In the genomic region with DNA sequence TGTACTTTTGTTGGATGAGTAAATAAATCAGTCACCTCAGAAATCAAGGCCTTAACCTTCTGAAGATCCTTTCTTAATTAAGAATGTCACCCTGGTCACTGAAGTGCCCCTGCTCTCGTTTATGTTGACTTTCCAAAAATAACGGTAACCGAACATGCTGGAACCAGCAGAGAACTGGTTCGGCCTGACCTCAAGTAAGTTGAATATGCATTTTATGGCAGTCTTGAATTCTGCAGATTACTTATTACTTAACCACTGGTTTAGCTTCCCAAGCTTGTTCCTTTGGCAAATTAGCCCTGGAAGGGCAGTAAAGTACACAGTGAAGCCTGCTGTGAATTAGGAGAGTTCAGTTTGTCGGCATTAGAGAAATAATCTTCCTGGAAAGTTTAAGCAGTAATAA, we compare ENCODE assay signal across 17 cellular contexts. TPM values are rescaled to one million over a fixed set of nuclear protein-coding genes. Genes with fewer than 3 reads are reported as not detected.
A peak's percentile ranks its signal among the peaks of the same experiment; 100 is the strongest.
DNase-seq lines count a peak whose midpoint lies in the region; ATAC-seq and TF ChIP-seq lines count a peak whose summit lies in the region.
"Had no signal": no experiment of that assay in that cellular context is flagged by ENCODE, and none has a peak within 500 bp of the region (broad histone marks: within the 10 kb centered on the region; RNA-seq: fewer than 3 reads in every experiment).

No MANE protein-coding gene starts in this region.

- H3K4me3 Mint-ChIP-seq in stimulated activated naive CD8-positive, alpha-beta T cell treated with anti-CD3 and anti-CD28 coated beads, Interleukin-15, Interleukin-2, amounts not matched to agents 100 ng/mL and 50 ng/mL, for 24 hours, result peak overlapping the region; percentile 47
- peak overlapping the region; percentile 66 for H3K4me3 Mint-ChIP-seq in activated naive CD8-positive, alpha-beta T cell

- POLR2A ChIA-PET in GM10248 (lab: Yijun Ruan, JAX), result no interaction called here

- no peak for TF ChIP-seq CTCF in GM10248 (IDR thresholded peaks at IDR 0.05; ENCODE audit: control extremely low read depth, extremely low read depth, low read depth, missing control alignments)

- H3K79me1 ChIP-seq in mesenchymal stem cell (replicated peaks; ENCODE audit: low read length, poor library complexity, severe bottlenecking), result peaks cover 17% of the 10 kb centered on the region

- no peak overlapping the region for H2BK120ac ChIP-seq in mesenchymal stem cell (ENCODE audit: low read depth, low read length)

- H3K9me3 ChIP-seq in mesenchymal stem cell (ENCODE audit: control insufficient read depth, low read length), result no peaks in the 10 kb centered on the region
- H3K9me3 ChIP-seq: ascending aorta, neutrophil had no signal

- no peak overlapping the region for H3K18ac ChIP-seq in mesenchymal stem cell (ENCODE audit: low read depth in 1 of 2, low read length in 2 of 2)

- H3K4me2 ChIP-seq in mesenchymal stem cell (ENCODE audit: low read length, poor library complexity, severe bottlenecking), result no peak overlapping the region

- H2AFZ ChIP-seq in mesenchymal stem cell (ENCODE audit: low read depth, low read length), result no peak overlapping the region

- peak overlapping the region; percentile 45 for H3K27ac Mint-ChIP-seq in stimulated activated naive CD8-positive, alpha-beta T cell treated with anti-CD3 and anti-CD28 coated beads, Interleukin-15, Interleukin-2, amounts not matched to agents 100 ng/mL and 50 ng/mL, for 24 hours
- H3K27ac Mint-ChIP-seq in activated naive CD8-positive, alpha-beta T cell, result peak overlapping the region; percentile 73

- no peak overlapping the region for H3K9ac ChIP-seq in mesenchymal stem cell (ENCODE audit: low read length)

- peaks cover 57% of the 10 kb centered on the region for H3K4me1 Mint-ChIP-seq in stimulated activated naive CD8-positive, alpha-beta T cell treated with anti-CD3 and anti-CD28 coated beads, Interleukin-15, Interleukin-2, amounts not matched to agents 100 ng/mL and 50 ng/mL, for 24 hours (ENCODE audit: low read depth)
- peaks cover 73% of the 10 kb centered on the region for H3K4me1 Mint-ChIP-seq in activated naive CD8-positive, alpha-beta T cell (ENCODE audit: low read depth)

- H3K4me1 ChIP-seq in mesenchymal stem cell (ENCODE audit: control insufficient read depth, insufficient read depth, low read depth, low read length), result peaks cover 12% of the 10 kb centered on the region
- H3K4me1 ChIP-seq: ascending aorta had no signal

- CTCF ChIA-PET in GM10248 (lab: Yijun Ruan, JAX), result no interaction called here

- H4K91ac ChIP-seq in mesenchymal stem cell (ENCODE audit: low read length), result no peak overlapping the region

- no peak overlapping the region for H3K14ac ChIP-seq in mesenchymal stem cell (ENCODE audit: low read length in 2 of 2)

- H2BK12ac ChIP-seq in mesenchymal stem cell (ENCODE audit: low read length in 2 of 2), result no peak overlapping the region

- H3K23ac ChIP-seq in mesenchymal stem cell (ENCODE audit: low read length in 2 of 2), result no peak overlapping the region

- no peak overlapping the region for H2AK5ac ChIP-seq in mesenchymal stem cell (ENCODE audit: low read length, severe bottlenecking)

- peak overlapping the region; percentile 19 for H3K27ac ChIP-seq in mesenchymal stem cell (ENCODE audit: low read length, poor library complexity, severe bottlenecking)
- H3K27ac ChIP-seq: ascending aorta, neutrophil had no signal

- H3K4ac ChIP-seq in mesenchymal stem cell (ENCODE audit: low read depth in 1 of 2, low read length in 2 of 2), result no peak overlapping the region

- no peak overlapping the region for H2BK5ac ChIP-seq in mesenchymal stem cell (ENCODE audit: low read depth, low read length, poor library complexity, severe bottlenecking)

- H3K4me3 ChIP-seq in mesenchymal stem cell (ENCODE audit: insufficient read depth in 1 of 2, low read depth in 1 of 2, low read length in 2 of 2), result no peak overlapping the region
- H3K4me3 ChIP-seq: ascending aorta had no signal

- H3K36me3 Mint-ChIP-seq in stimulated activated naive CD8-positive, alpha-beta T cell treated with anti-CD3 and anti-CD28 coated beads, Interleukin-15, Interleukin-2, amounts not matched to agents 100 ng/mL and 50 ng/mL, for 24 hours (ENCODE audit: low read depth), result peaks cover 84% of the 10 kb centered on the region
- peaks cover 11% of the 10 kb centered on the region for H3K36me3 Mint-ChIP-seq in activated naive CD8-positive, alpha-beta T cell

- peaks cover 26 to 59% of the 10 kb centered on the region in 2 experiments for H3K36me3 ChIP-seq in mesenchymal stem cell (ENCODE audit: control insufficient read depth in 1 of 2, insufficient read depth in 2 of 2, low read depth in 1 of 2, low read length in 2 of 2)

- DNase-seq in stimulated activated naive CD8-positive, alpha-beta T cell treated with anti-CD3 and anti-CD28 coated beads, Interleukin-15, Interleukin-2, amounts not matched to agents 100 U/mL and 50 U/mL, for 24 hours, result no peak
- DNase-seq in mesenchymal stem cell, result no peak
- DNase-seq in stimulated activated CD4-positive, alpha-beta T cell treated with anti-CD3 and anti-CD28 coated beads, Interleukin-4, amount 100 ng/mL, for 24 hours, result no peak
- DNase-seq in GM10248 (ENCODE audit: extremely low spot score), result no peak
- DNase-seq: activated CD4-positive, CD25-positive, alpha-beta regulatory T cell treated with anti-CD3 and anti-CD28 coated beads, Interleukin-2, amount 50 U/mL, for 72 hours; EL; foreskin fibroblast; kidney glomerular epithelial cell; NCI-H1436 treated with DMSO at 0.1 percent for 48 hours; NCI-H748 treated with DMSO at 0.1 percent for 48 hours; PC-3 had no signal

- H3K27me3 ChIP-seq in mesenchymal stem cell (ENCODE audit: control insufficient read depth in 1 of 2, insufficient read depth in 1 of 2, low read length in 2 of 2), result no peaks in the 10 kb centered on the region
- H3K27me3 ChIP-seq: ascending aorta, neutrophil had no signal

- H4K8ac ChIP-seq in mesenchymal stem cell (ENCODE audit: low read length), result no peak overlapping the region

- WGBS in mesenchymal stem cell, result 89% methylated on average over 5 of the region's 5 CpGs

- no peak overlapping the region for H2BK15ac ChIP-seq in mesenchymal stem cell (ENCODE audit: low read depth, poor library complexity, severe bottlenecking)

- no peaks in the 10 kb centered on the region for H3K27me3 Mint-ChIP-seq in stimulated activated naive CD8-positive, alpha-beta T cell treated with anti-CD3 and anti-CD28 coated beads, Interleukin-15, Interleukin-2, amounts not matched to agents 100 ng/mL and 50 ng/mL, for 24 hours
- no peaks in the 10 kb centered on the region for H3K27me3 Mint-ChIP-seq in activated naive CD8-positive, alpha-beta T cell

- ATAC-seq in stimulated activated naive CD8-positive, alpha-beta T cell treated with anti-CD3 and anti-CD28 coated beads, Interleukin-15, Interleukin-2, amounts not matched to agents 100 U/mL and 50 U/mL, for 24 hours, result no peak
- no peak for ATAC-seq in HG02798 (IDR thresholded peaks at IDR 0.05; ENCODE audit: poor library complexity, unreplicated experiment)
- ATAC-seq: PC-3, sciatic nerve had no signal

- no peaks in the 10 kb centered on the region for H3K9me3 Mint-ChIP-seq in stimulated activated naive CD8-positive, alpha-beta T cell treated with anti-CD3 and anti-CD28 coated beads, Interleukin-15, Interleukin-2, amounts not matched to agents 100 ng/mL and 50 ng/mL, for 24 hours
- H3K9me3 Mint-ChIP-seq in activated naive CD8-positive, alpha-beta T cell (ENCODE audit: low read depth), result no peaks in the 10 kb centered on the region

RNA-seq across cellular contexts. Expression of a gene that starts 12.2 kb away (rescaled TPM):
- polyA plus RNA-seq in mesenchymal stem cell (2013, experiment 1 of 2), result 75.9 TPM
- 76.3 TPM for polyA plus RNA-seq in mesenchymal stem cell (2013, experiment 2 of 2)

RNA-seq across cellular contexts. Expression of a gene that starts 26.7 kb away (rescaled TPM):
- polyA plus RNA-seq in mesenchymal stem cell (2013, experiment 1 of 2), result not detected
- 0.04 TPM for polyA plus RNA-seq in mesenchymal stem cell (2013, experiment 2 of 2)
